ENCODE assay signal across 9 cellular contexts in the genomic region with DNA sequence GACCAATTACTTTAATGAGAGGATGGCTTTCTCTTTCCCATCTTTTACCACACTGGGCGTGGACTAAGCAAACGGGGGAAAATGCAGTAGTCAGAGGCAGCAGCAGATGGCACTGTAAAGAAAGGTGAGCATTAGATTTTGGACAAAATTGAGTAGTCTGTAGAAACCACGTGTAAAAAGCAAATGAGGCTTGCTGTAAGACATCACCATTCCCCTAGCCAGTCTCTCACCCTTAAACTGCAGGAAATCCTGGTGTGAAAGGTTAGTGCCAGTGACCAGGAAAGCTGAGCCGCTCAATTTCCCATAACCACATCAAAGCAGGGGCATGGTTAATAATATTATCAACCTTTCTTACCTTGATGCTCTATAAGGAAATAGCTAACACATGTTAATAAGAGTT. TPM values are rescaled to one million over a fixed set of nuclear protein-coding genes. Genes with fewer than 3 reads are reported as not detected.
DNase-seq lines count a peak whose midpoint lies in the region; ATAC-seq, FAIRE-seq and TF ChIP-seq lines count a peak whose summit lies in the region.
"Had no signal": no experiment of that assay in that cellular context is flagged by ENCODE, and none has a peak within 500 bp of the region (broad histone marks: within the 10 kb centered on the region; RNA-seq: fewer than 3 reads in every experiment).

No MANE protein-coding gene starts in this region.

- no peak overlapping the region for H3K4me3 ChIP-seq in fibroblast of the aortic adventitia (ENCODE audit: low read depth, low read length)
- H3K4me3 ChIP-seq in smooth muscle cell = no peak overlapping the region

- H3K27me3 Mint-ChIP-seq in activated CD8-positive, alpha-beta memory T cell treated with anti-CD3 and anti-CD28 coated beads, Interleukin-2, amount 10 ng/mL, durations not matched to agents 7 days and 5 days = peaks cover 45% of the 10 kb centered on the region

- 40% methylated on average over 4 of the region's 4 CpGs for WGBS in smooth muscle cell (ENCODE audit: low lambda C conversion rate)

- no peak for FAIRE-seq in frontal cortex (lab: Jason Lieb, UNC)

- H3K4me3 Mint-ChIP-seq in activated CD8-positive, alpha-beta memory T cell treated with anti-CD3 and anti-CD28 coated beads, Interleukin-2, amount 10 ng/mL, durations not matched to agents 7 days and 5 days = no peak overlapping the region

- H3K9me3 Mint-ChIP-seq in activated CD8-positive, alpha-beta memory T cell treated with anti-CD3 and anti-CD28 coated beads, Interleukin-2, amount 10 ng/mL, durations not matched to agents 7 days and 5 days (ENCODE audit: low read depth) = no peaks in the 10 kb centered on the region

- no peak overlapping the region for H2AFZ ChIP-seq in smooth muscle cell (ENCODE audit: low read depth)

- no peaks in the 10 kb centered on the region for H3K9me3 ChIP-seq in smooth muscle cell (replicated peaks; ENCODE audit: low read depth)

- no peaks in the 10 kb centered on the region for H4K20me1 ChIP-seq in smooth muscle cell (ENCODE audit: low read depth)

- no peak overlapping the region for H3K27ac ChIP-seq in smooth muscle cell (ENCODE audit: low read depth)

- no peak overlapping the region for H3K9ac ChIP-seq in smooth muscle cell (ENCODE audit: low read depth)

- H3K27me3 ChIP-seq in smooth muscle cell (ENCODE audit: low read depth) = no peaks in the 10 kb centered on the region

- ATAC-seq in activated CD8-positive, alpha-beta memory T cell treated with anti-CD3 and anti-CD28 coated beads, Interleukin-2, amount 10 ng/mL, durations not matched to agents 7 days and 5 days = peak; percentile 47
- no peak for ATAC-seq in GM21723 (IDR thresholded peaks at IDR 0.05; ENCODE audit: unreplicated experiment)

- H3F3A ChIP-seq in smooth muscle cell (ENCODE audit: low read depth) = no peaks in the 10 kb centered on the region

- H3K36me3 Mint-ChIP-seq in activated CD8-positive, alpha-beta memory T cell treated with anti-CD3 and anti-CD28 coated beads, Interleukin-2, amount 10 ng/mL, durations not matched to agents 7 days and 5 days = no peaks in the 10 kb centered on the region

- CTCF ChIA-PET in activated CD8-positive, alpha-beta memory T cell treated with anti-CD3 and anti-CD28 coated beads, Interleukin-2, amount 10 ng/mL, durations not matched to agents 7 days and 5 days (lab: Charles Lee) = interaction anchor here (1.1 kb wide), 1 partner anchor 894 kb away, joined by 3 read pairs; no protein-coding TSS in a partner anchor

- peak; percentile 67 for TF ChIP-seq CTCF in fibroblast of the aortic adventitia (IDR thresholded peaks at IDR 0.05; ENCODE audit: insufficient read depth, low read length)
- peak; percentile 60 for TF ChIP-seq CTCF in smooth muscle cell (IDR thresholded peaks at IDR 0.05; ENCODE audit: borderline replicate concordance, insufficient read depth, poor library complexity, severe bottlenecking)

- H3K4me2 ChIP-seq in smooth muscle cell = no peak overlapping the region

- H3K79me2 ChIP-seq in smooth muscle cell (ENCODE audit: low read depth) = no peaks in the 10 kb centered on the region

- DNase-seq in activated CD8-positive, alpha-beta memory T cell treated with anti-CD3 and anti-CD28 coated beads, Interleukin-2, amount 10 ng/mL, durations not matched to agents 7 days and 5 days = peak; percentile 42
- no peak for DNase-seq in activated CD8-positive, alpha-beta memory T cell treated with anti-CD3 and anti-CD28 coated beads, Interleukin-2, amount 50 U/mL, for 48 hours
- DNase-seq in RPMI7951 (ENCODE audit: low read depth) = peak; percentile 34
- peak; percentile 64 for DNase-seq in fibroblast of the aortic adventitia (ENCODE audit: low read depth)
- no peak for DNase-seq in smooth muscle cell (lab: John Stamatoyannopoulos, UW; ENCODE audit: unreplicated experiment)
- no peak for DNase-seq in frontal cortex (ENCODE audit: low spot score in 2 of 2)
- DNase-seq in DMS79 (lab: John Stamatoyannopoulos, UW) = no peak

- no peaks in the 10 kb centered on the region for H3K4me1 ChIP-seq in smooth muscle cell (ENCODE audit: low read depth)

- no peak overlapping the region for H3K27ac Mint-ChIP-seq in activated CD8-positive, alpha-beta memory T cell treated with anti-CD3 and anti-CD28 coated beads, Interleukin-2, amount 10 ng/mL, durations not matched to agents 7 days and 5 days

- H3K4me1 Mint-ChIP-seq in activated CD8-positive, alpha-beta memory T cell treated with anti-CD3 and anti-CD28 coated beads, Interleukin-2, amount 10 ng/mL, durations not matched to agents 7 days and 5 days = peaks cover 7% of the 10 kb centered on the region

- H3K36me3 ChIP-seq in smooth muscle cell (ENCODE audit: low read depth) = no peaks in the 10 kb centered on the region

RNA-seq across cellular contexts. Expression of a gene that starts 31.8 kb away (rescaled TPM):
- not detected for total RNA-seq in activated CD8-positive, alpha-beta memory T cell treated with anti-CD3 and anti-CD28 coated beads, Interleukin-2, amount 10 ng/mL, durations not matched to agents 7 days and 5 days
- not detected in 2 replicates for total RNA-seq in RPMI7951 (2014; rRNA removed; shearing (Covaris generic))
- not detected in 2 replicates for total RNA-seq in fibroblast of the aortic adventitia (ENCODE audit: low replicate concordance)
- 1.2 TPM in 1 of 2 replicates, not detected in the other for total RNA-seq in smooth muscle cell
- not detected in 2 replicates for polyA plus RNA-seq in smooth muscle cell
- total RNA-seq in frontal cortex = not detected
- total RNA-seq: pulmonary artery endothelial cell had no signal

Comparison
In these comparisons a context has a peak if more than half of its experiments do, and no peak if none do; other contexts are left out.
1. DNase-seq: peak in activated CD8-positive, alpha-beta memory T cell treated with anti-CD3 and anti-CD28 coated beads, Interleukin-2, amount 10 ng/mL, durations not matched to agents 7 days and 5 days (single experiment), RPMI7951 (single experiment) and fibroblast of the aortic adventitia (single experiment); none in activated CD8-positive, alpha-beta memory T cell treated with anti-CD3 and anti-CD28 coated beads, Interleukin-2, amount 50 U/mL, for 48 hours (single experiment), smooth muscle cell (single experiment), frontal cortex (0 of 2) and DMS79 (single experiment).